In genomic region chr13:45833663-45834062, GRCh38 we compare ENCODE assay signal across 1 cellular context.
TF ChIP-seq lines count a peak whose summit lies in the region.

No MANE protein-coding gene starts in this region.

TF ChIP-seq in SK-N-SH, 30 proteins besides CTCF, POLR2A, EP300 and RAD21 (continued from another document):
- TF ChIP-seq, protein P1, sequence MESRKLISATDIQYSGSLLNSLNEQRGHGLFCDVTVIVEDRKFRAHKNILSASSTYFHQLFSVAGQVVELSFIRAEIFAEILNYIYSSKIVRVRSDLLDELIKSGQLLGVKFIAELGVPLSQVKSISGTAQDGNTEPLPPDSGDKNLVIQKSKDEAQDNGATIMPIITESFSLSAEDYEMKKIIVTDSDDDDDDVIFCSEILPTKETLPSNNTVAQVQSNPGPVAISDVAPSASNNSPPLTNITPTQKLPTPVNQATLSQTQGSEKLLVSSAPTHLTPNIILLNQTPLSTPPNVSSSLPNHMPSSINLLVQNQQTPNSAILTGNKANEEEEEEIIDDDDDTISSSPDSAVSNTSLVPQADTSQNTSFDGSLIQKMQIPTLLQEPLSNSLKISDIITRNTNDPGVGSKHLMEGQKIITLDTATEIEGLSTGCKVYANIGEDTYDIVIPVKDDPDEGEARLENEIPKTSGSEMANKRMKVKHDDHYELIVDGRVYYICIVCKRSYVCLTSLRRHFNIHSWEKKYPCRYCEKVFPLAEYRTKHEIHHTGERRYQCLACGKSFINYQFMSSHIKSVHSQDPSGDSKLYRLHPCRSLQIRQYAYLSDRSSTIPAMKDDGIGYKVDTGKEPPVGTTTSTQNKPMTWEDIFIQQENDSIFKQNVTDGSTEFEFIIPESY (IDR thresholded peaks at IDR 0.05; ENCODE audit: borderline replicate concordance, low read depth) = no peak
- no peak for TF ChIP-seq NRF1 (IDR thresholded peaks at IDR 0.05; ENCODE audit: low read depth, low read length)
- TF ChIP-seq FOXJ3 (CRISPR knock-in tag; IDR thresholded peaks at IDR 0.05) = no peak
- no peak for TF ChIP-seq CHD2 (IDR thresholded peaks at IDR 0.05; ENCODE audit: low read length, partially characterized antibody)
- TF ChIP-seq NFIC (IDR thresholded peaks at IDR 0.05; ENCODE audit: borderline replicate concordance) = peak; percentile 80
- no peak for TF ChIP-seq IRF3 (IDR thresholded peaks at IDR 0.05; ENCODE audit: low read depth, low read length)
- peak; percentile 54; the same call in 1 of the 2 replicates for TF ChIP-seq TCF12 (IDR thresholded peaks at IDR 0.05)
- no peak for TF ChIP-seq RCOR1 (IDR thresholded peaks at IDR 0.05; ENCODE audit: low read length)
- TF ChIP-seq YY1 (IDR thresholded peaks at IDR 0.05; ENCODE audit: low read depth) = no peak
- no peak for TF ChIP-seq RFX5 (IDR thresholded peaks at IDR 0.05; ENCODE audit: low read length)
- TF ChIP-seq GABPA (IDR thresholded peaks at IDR 0.05; ENCODE audit: low read depth) = no peak
- no peak for TF ChIP-seq EZH2phosphoT487 (IDR thresholded peaks at IDR 0.05; ENCODE audit: borderline replicate concordance, low read depth)
- no peak for TF ChIP-seq MXI1 (IDR thresholded peaks at IDR 0.05; ENCODE audit: low read depth, low read length)
- no peak for TF ChIP-seq GATA2 (CRISPR knock-in tag; IDR thresholded peaks at IDR 0.05)
- no peak for TF ChIP-seq TAF1 (IDR thresholded peaks at IDR 0.05; ENCODE audit: borderline replicate concordance, low read depth, low read length)
- TF ChIP-seq, protein P2, sequence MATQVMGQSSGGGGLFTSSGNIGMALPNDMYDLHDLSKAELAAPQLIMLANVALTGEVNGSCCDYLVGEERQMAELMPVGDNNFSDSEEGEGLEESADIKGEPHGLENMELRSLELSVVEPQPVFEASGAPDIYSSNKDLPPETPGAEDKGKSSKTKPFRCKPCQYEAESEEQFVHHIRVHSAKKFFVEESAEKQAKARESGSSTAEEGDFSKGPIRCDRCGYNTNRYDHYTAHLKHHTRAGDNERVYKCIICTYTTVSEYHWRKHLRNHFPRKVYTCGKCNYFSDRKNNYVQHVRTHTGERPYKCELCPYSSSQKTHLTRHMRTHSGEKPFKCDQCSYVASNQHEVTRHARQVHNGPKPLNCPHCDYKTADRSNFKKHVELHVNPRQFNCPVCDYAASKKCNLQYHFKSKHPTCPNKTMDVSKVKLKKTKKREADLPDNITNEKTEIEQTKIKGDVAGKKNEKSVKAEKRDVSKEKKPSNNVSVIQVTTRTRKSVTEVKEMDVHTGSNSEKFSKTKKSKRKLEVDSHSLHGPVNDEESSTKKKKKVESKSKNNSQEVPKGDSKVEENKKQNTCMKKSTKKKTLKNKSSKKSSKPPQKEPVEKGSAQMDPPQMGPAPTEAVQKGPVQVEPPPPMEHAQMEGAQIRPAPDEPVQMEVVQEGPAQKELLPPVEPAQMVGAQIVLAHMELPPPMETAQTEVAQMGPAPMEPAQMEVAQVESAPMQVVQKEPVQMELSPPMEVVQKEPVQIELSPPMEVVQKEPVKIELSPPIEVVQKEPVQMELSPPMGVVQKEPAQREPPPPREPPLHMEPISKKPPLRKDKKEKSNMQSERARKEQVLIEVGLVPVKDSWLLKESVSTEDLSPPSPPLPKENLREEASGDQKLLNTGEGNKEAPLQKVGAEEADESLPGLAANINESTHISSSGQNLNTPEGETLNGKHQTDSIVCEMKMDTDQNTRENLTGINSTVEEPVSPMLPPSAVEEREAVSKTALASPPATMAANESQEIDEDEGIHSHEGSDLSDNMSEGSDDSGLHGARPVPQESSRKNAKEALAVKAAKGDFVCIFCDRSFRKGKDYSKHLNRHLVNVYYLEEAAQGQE (IDR thresholded peaks at IDR 0.05; ENCODE audit: low read depth, low read length) = no peak
- no peak; the same call in 1 of the 2 replicates for TF ChIP-seq SMC3 (IDR thresholded peaks at IDR 0.05; ENCODE audit: low read depth, low read length)
- TF ChIP-seq MAX (IDR thresholded peaks at IDR 0.05; ENCODE audit: low read depth) = no peak
- peak; percentile 80 for TF ChIP-seq PBX3 (IDR thresholded peaks at IDR 0.05)
- no peak for TF ChIP-seq SIN3A (IDR thresholded peaks at IDR 0.05; ENCODE audit: borderline replicate concordance, low read depth, low read length)
- no peak for TF ChIP-seq FOXM1 (IDR thresholded peaks at IDR 0.05; ENCODE audit: low read depth)
- no peak for TF ChIP-seq TEAD4 (IDR thresholded peaks at IDR 0.05; ENCODE audit: borderline replicate concordance, insufficient read depth)
- no peak for TF ChIP-seq USF1 (IDR thresholded peaks at IDR 0.05; ENCODE audit: borderline replicate concordance, low read depth)
- no peak for TF ChIP-seq POLR2AphosphoS5 (IDR thresholded peaks at IDR 0.05; ENCODE audit: low read depth, low read length)
